ENCODE assay signal across 1 cellular context in the genomic region with DNA sequence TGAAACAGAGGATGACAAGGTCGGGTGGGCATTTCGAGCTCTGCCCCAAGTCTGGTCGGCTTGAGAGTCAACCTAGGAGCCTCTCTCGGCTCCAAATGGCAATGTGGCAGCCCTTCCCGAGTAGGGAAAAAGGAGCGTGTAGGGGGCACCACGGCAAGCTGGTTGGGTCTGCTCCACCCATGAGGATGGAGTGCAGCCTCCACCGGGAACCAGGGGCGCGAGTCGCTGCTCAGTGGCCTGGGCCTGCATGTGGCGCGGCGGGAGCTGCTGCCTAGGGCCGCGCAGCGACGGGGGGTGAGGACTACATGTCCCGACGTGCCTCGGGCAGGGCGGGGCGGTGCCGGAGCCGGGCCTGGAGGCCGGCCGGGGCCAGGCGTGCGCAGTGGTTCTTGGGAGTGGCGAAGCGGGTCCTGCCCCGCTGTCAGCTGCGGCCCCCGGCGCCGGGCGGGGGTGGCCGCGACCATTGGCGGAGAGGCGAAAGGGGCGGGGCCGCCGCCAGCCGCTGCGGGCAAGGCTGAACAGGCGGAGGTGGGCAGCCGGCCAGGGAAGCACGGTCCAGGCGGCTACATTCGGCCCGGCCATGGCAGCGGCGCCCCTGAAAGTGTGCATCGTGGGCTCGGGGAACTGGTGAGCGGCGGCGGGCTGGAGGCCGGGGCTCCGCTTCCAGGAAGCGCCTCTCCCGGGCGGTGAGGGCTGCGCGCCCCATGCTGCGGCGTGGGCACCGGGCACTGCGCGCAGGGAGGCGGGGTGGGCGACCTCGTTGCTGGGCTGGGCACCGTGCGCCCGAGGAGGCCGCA.
A peak's percentile ranks its signal among the peaks of the same experiment; 100 is the strongest.
TF ChIP-seq lines count a peak whose summit lies in the region.

A gene (plus strand): TSS at position 489 of the 797 bp plus-strand sequence. CDS start 92 bp downstream, at position 581.

TF ChIP-seq in HCT116, 20 proteins besides CTCF, POLR2A, EP300 and RAD21 (continued from another document):
- peak; percentile 66 for TF ChIP-seq EGR1 (IDR thresholded peaks at IDR 0.05; ENCODE audit: low read depth)
- TF ChIP-seq, protein P1, sequence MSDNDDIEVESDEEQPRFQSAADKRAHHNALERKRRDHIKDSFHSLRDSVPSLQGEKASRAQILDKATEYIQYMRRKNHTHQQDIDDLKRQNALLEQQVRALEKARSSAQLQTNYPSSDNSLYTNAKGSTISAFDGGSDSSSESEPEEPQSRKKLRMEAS (IDR thresholded peaks at IDR 0.05): peak; percentile 76
